In genomic region chr11:74696488-74696887, GRCh38 we compare ENCODE assay signal across 14 cellular contexts. TPM values are rescaled to one million over a fixed set of nuclear protein-coding genes. Genes with fewer than 3 reads are reported as not detected.
A peak's percentile ranks its signal among the peaks of the same experiment; 100 is the strongest.
DNase-seq lines count a peak whose midpoint lies in the region; ATAC-seq and TF ChIP-seq lines count a peak whose summit lies in the region.
"Had no signal": no experiment of that assay in that cellular context is flagged by ENCODE, and none has a peak within 500 bp of the region (broad histone marks: within the 10 kb centered on the region; RNA-seq: fewer than 3 reads in every experiment).

No MANE protein-coding gene starts in this region.

- H3K36me3 Mint-ChIP-seq in activated CD8-positive, alpha-beta T cell treated with anti-CD3 and anti-CD28 coated beads, Interleukin-2, amount 10 ng/mL, durations not matched to agents 7 days and 5 days (ENCODE audit: low read depth): no peaks in the 10 kb centered on the region

- H3K4me3 ChIP-seq in ACC112 (ENCODE audit: low read depth, low read length) (no peak overlapping the region), colonic mucosa (no peak overlapping the region), sigmoid colon (peak overlapping the region in 1 of 4 donors; percentile 12)
- H3K4me3 ChIP-seq: SK-N-MC had no signal

- no peak overlapping the region for H3K27ac Mint-ChIP-seq in activated CD8-positive, alpha-beta T cell treated with anti-CD3 and anti-CD28 coated beads, Interleukin-2, amount 10 ng/mL, durations not matched to agents 7 days and 5 days
- H3K27ac Mint-ChIP-seq: activated naive CD8-positive, alpha-beta T cell treated with anti-CD3 and anti-CD28 coated beads, Interleukin-2, amount 50 U/mL, for 24 hours; effector memory CD8-positive, alpha-beta T cell; progenitor cell of endocrine pancreas had no signal

- H3K9me3 ChIP-seq in colonic mucosa (no peaks in the 10 kb centered on the region), sigmoid colon (no peaks in the 10 kb centered on the region)

- no peak overlapping the region for H2AFZ ChIP-seq in ACC112 (ENCODE audit: low read length, unreplicated experiment)

- TF ChIP-seq POLR2A in sigmoid colon (IDR thresholded peaks at IDR 0.05): no peak

- no peak for TF ChIP-seq EP300 in sigmoid colon (IDR thresholded peaks at IDR 0.05)

- H3K79me2 ChIP-seq in ACC112 (ENCODE audit: control insufficient read depth, insufficient read depth, low read length, unreplicated experiment): no peaks in the 10 kb centered on the region

- H3K4me1 ChIP-seq in ACC112 (ENCODE audit: control insufficient read depth, insufficient read depth, low read length, unreplicated experiment) (peaks cover 15% of the 10 kb centered on the region), colonic mucosa (no peaks in the 10 kb centered on the region), sigmoid colon (peaks cover 0 to 53% (median 48%) of the 10 kb centered on the region in 4 donors), foreskin keratinocyte (peaks cover 4% of the 10 kb centered on the region)

- WGBS in sigmoid colon, 2 donors: 66 to 72% methylated on average over 6 of the region's 6 CpGs

- CTCF ChIA-PET in activated CD8-positive, alpha-beta T cell treated with anti-CD3 and anti-CD28 coated beads, Interleukin-2, amount 10 ng/mL, durations not matched to agents 7 days and 5 days (lab: Charles Lee): interaction anchor here (1.1 kb wide), 1 partner anchor 43 kb away, joined by 3 read pairs; no protein-coding TSS in a partner anchor

- POLR2A ChIA-PET in activated CD8-positive, alpha-beta T cell treated with anti-CD3 and anti-CD28 coated beads, Interleukin-2, amount 10 ng/mL, durations not matched to agents 7 days and 5 days (lab: Charles Lee): no interaction called here

- no peaks in the 10 kb centered on the region for H3K27me3 ChIP-seq in ACC112 (ENCODE audit: insufficient read depth, low read length)
- no peaks in the 10 kb centered on the region for H3K27me3 ChIP-seq in colonic mucosa
- H3K27me3 ChIP-seq in sigmoid colon: no peaks in the 10 kb centered on the region
- peaks cover 2% of the 10 kb centered on the region for H3K27me3 ChIP-seq in foreskin keratinocyte

- no peak for DNase-seq in colonic mucosa
- no peak for DNase-seq in left lobe of liver (ENCODE audit: low spot score)
- no peak for DNase-seq in sigmoid colon
- DNase-seq in activated naive CD4-positive, alpha-beta T cell treated with anti-CD3 and anti-CD28 coated beads, Interleukin-2, amount 50 U/mL, for 16 hours: no peak
- DNase-seq in foreskin keratinocyte: no peak
- DNase-seq in activated CD8-positive, alpha-beta T cell treated with anti-CD3 and anti-CD28 coated beads, Interleukin-2, amount 10 ng/mL, durations not matched to agents 7 days and 5 days: no peak
- DNase-seq: activated naive CD8-positive, alpha-beta T cell treated with anti-CD3 and anti-CD28 coated beads, Interleukin-2, amount 50 U/mL, for 24 hours; effector memory CD8-positive, alpha-beta T cell; NCI-H2107 had no signal

- H3K9ac ChIP-seq in colonic mucosa (ENCODE audit: low read depth in 2 of 2, low read length in 2 of 2): no peak overlapping the region

- no peak overlapping the region for H3K4me3 Mint-ChIP-seq in activated CD8-positive, alpha-beta T cell treated with anti-CD3 and anti-CD28 coated beads, Interleukin-2, amount 10 ng/mL, durations not matched to agents 7 days and 5 days
- H3K4me3 Mint-ChIP-seq: activated naive CD8-positive, alpha-beta T cell treated with anti-CD3 and anti-CD28 coated beads, Interleukin-2, amount 50 U/mL, for 24 hours had no signal

- H3K27ac ChIP-seq in ACC112 (ENCODE audit: low read depth, low read length) (peak overlapping the region; percentile 92), colonic mucosa (peak overlapping the region; percentile 47), sigmoid colon (peak overlapping the region; percentile 83 to 91 (median 86)), foreskin keratinocyte (no peak overlapping the region)
- H3K27ac ChIP-seq: SK-N-MC had no signal

- intact Hi-C loops in colonic mucosa (cut with DNase I) (no loop called here), sigmoid colon (cut with DNase I) (loop anchor here (2.0 kb wide), 2 partner anchors 52 to 84 kb away; no protein-coding TSS in a partner anchor)

- H3K9me3 Mint-ChIP-seq in activated CD8-positive, alpha-beta T cell treated with anti-CD3 and anti-CD28 coated beads, Interleukin-2, amount 10 ng/mL, durations not matched to agents 7 days and 5 days (ENCODE audit: insufficient read depth): no peaks in the 10 kb centered on the region
- H3K9me3 Mint-ChIP-seq: activated naive CD8-positive, alpha-beta T cell treated with anti-CD3 and anti-CD28 coated beads, Interleukin-2, amount 50 U/mL, for 24 hours; effector memory CD8-positive, alpha-beta T cell had no signal

- no peaks in the 10 kb centered on the region for H3K4me1 Mint-ChIP-seq in activated CD8-positive, alpha-beta T cell treated with anti-CD3 and anti-CD28 coated beads, Interleukin-2, amount 10 ng/mL, durations not matched to agents 7 days and 5 days (ENCODE audit: low read depth)

- no peaks in the 10 kb centered on the region for H3K27me3 Mint-ChIP-seq in activated CD8-positive, alpha-beta T cell treated with anti-CD3 and anti-CD28 coated beads, Interleukin-2, amount 10 ng/mL, durations not matched to agents 7 days and 5 days (ENCODE audit: low read depth)

- no peak for TF ChIP-seq CTCF in colonic mucosa (IDR thresholded peaks at IDR 0.05)
- no peak for TF ChIP-seq CTCF in sigmoid colon (IDR thresholded peaks at IDR 0.05)
- no peak for TF ChIP-seq CTCF in foreskin keratinocyte (conservative IDR thresholded peaks at IDR 0.05)

- H3K36me3 ChIP-seq in ACC112 (ENCODE audit: insufficient read depth, low read length): no peaks in the 10 kb centered on the region
- H3K36me3 ChIP-seq in colonic mucosa: no peaks in the 10 kb centered on the region
- peaks cover 0 to 25% (median 0%) of the 10 kb centered on the region in 4 donors for H3K36me3 ChIP-seq in sigmoid colon

- ATAC-seq in left lobe of liver: peak; percentile 24
- ATAC-seq in foreskin keratinocyte: no peak
- ATAC-seq in activated CD8-positive, alpha-beta T cell treated with anti-CD3 and anti-CD28 coated beads, Interleukin-2, amount 10 ng/mL, durations not matched to agents 7 days and 5 days: no peak
- no peak for ATAC-seq in HG03135 (IDR thresholded peaks at IDR 0.05; ENCODE audit: unreplicated experiment)
- ATAC-seq: activated naive CD8-positive, alpha-beta T cell treated with anti-CD3 and anti-CD28 coated beads, Interleukin-2, amount 50 U/mL, for 24 hours; effector memory CD8-positive, alpha-beta T cell had no signal

RNA-seq across cellular contexts. Expression of gene CHRDL2, which starts 34.7 kb away (rescaled TPM):
- total RNA-seq in colonic mucosa: 10 to 100 TPM in 1 of 2 donors, under 1 TPM in 1; 0.42 to 26.5 TPM
- 8.8 TPM for total RNA-seq in left lobe of liver
- 10 to 100 TPM in 2 of 4 donors, 1 to 10 TPM in 2; 6.1 to 45.1 (median 14.4) TPM for total RNA-seq in sigmoid colon
- 10 to 100 TPM in 1 of 3 donors, 1 to 10 TPM in 1, not detected in 1; 9.6 to 43.9 TPM for polyA plus RNA-seq in sigmoid colon
- not detected in 2 replicates for total RNA-seq in foreskin keratinocyte
- polyA plus RNA-seq in foreskin keratinocyte: not detected in 2 replicates
- not detected for total RNA-seq in activated CD8-positive, alpha-beta T cell treated with anti-CD3 and anti-CD28 coated beads, Interleukin-2, amount 10 ng/mL, durations not matched to agents 7 days and 5 days
- total RNA-seq: A172 had no signal

RNA-seq across cellular contexts. Expression of gene RNF169, which starts 52.2 kb away (rescaled TPM):
- total RNA-seq in colonic mucosa (10 to 100 TPM; 12.4 to 13.2 TPM), left lobe of liver (4.6 TPM), sigmoid colon (10 to 100 TPM; 20.3 to 27.7 (median 22.5) TPM), foreskin keratinocyte (17.9 and 18.5 TPM in 2 replicates)
- polyA plus RNA-seq in sigmoid colon (1 to 10 TPM; 1.6 to 5.1 (median 1.8) TPM), foreskin keratinocyte (2.8 and 3.4 TPM in 2 replicates)
- 10 to 100 TPM; 15.2 to 16.6 TPM for total RNA-seq in activated CD8-positive, alpha-beta T cell treated with anti-CD3 and anti-CD28 coated beads, Interleukin-2, amount 10 ng/mL, durations not matched to agents 7 days and 5 days
